1 cellular context compared by ENCODE assay signal in genomic region chr5:96093340-96093739, GRCh38.
TF ChIP-seq lines count a peak whose summit lies in the region.

No MANE protein-coding gene starts in this region.

TF ChIP-seq in HCT116, 20 proteins besides CTCF, POLR2A, EP300 and RAD21 (continued from another document):
- TF ChIP-seq, protein P1, sequence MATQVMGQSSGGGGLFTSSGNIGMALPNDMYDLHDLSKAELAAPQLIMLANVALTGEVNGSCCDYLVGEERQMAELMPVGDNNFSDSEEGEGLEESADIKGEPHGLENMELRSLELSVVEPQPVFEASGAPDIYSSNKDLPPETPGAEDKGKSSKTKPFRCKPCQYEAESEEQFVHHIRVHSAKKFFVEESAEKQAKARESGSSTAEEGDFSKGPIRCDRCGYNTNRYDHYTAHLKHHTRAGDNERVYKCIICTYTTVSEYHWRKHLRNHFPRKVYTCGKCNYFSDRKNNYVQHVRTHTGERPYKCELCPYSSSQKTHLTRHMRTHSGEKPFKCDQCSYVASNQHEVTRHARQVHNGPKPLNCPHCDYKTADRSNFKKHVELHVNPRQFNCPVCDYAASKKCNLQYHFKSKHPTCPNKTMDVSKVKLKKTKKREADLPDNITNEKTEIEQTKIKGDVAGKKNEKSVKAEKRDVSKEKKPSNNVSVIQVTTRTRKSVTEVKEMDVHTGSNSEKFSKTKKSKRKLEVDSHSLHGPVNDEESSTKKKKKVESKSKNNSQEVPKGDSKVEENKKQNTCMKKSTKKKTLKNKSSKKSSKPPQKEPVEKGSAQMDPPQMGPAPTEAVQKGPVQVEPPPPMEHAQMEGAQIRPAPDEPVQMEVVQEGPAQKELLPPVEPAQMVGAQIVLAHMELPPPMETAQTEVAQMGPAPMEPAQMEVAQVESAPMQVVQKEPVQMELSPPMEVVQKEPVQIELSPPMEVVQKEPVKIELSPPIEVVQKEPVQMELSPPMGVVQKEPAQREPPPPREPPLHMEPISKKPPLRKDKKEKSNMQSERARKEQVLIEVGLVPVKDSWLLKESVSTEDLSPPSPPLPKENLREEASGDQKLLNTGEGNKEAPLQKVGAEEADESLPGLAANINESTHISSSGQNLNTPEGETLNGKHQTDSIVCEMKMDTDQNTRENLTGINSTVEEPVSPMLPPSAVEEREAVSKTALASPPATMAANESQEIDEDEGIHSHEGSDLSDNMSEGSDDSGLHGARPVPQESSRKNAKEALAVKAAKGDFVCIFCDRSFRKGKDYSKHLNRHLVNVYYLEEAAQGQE (IDR thresholded peaks at IDR 0.05; ENCODE audit: low read depth): no peak
- TF ChIP-seq TCF7L2 (IDR thresholded peaks at IDR 0.05; ENCODE audit: borderline replicate concordance, extremely low read depth, insufficient read depth, insufficient read length) (no peak), ZBTB33 (IDR thresholded peaks at IDR 0.05; ENCODE audit: extremely low read depth, insufficient replicate concordance, low read length) (no peak), EZH2 (IDR thresholded peaks at IDR 0.05) (no peak), ZFX (IDR thresholded peaks at IDR 0.05) (no peak)
